Comparison of ENCODE assay signal across 11 cellular contexts in genomic region chr3:149395107-149396089, GRCh38. TPM values are rescaled to one million over a fixed set of nuclear protein-coding genes. Genes with fewer than 3 reads are reported as not detected.
DNase-seq lines count a peak whose midpoint lies in the region; ATAC-seq and TF ChIP-seq lines count a peak whose summit lies in the region.
"Had no signal": no experiment of that assay in that cellular context is flagged by ENCODE, and none has a peak within 500 bp of the region (broad histone marks: within the 10 kb centered on the region; RNA-seq: fewer than 3 reads in every experiment).

No MANE protein-coding gene starts in this region.

- H3K9me3 ChIP-seq in HEK293 (ENCODE audit: control insufficient read depth, insufficient read depth, low read depth, low read length) (no peaks in the 10 kb centered on the region), PC-9 (ENCODE audit: insufficient read depth, low read depth) (peaks cover 10% of the 10 kb centered on the region; the same call in 1 of the 2 replicates), vagina (no peaks in the 10 kb centered on the region)

- DNase-seq in PC-9 (peak; percentile 72 to 73), fibroblast of the conjunctiva (ENCODE audit: low read depth) (peak; percentile 70), retinal pigment epithelial cell (ENCODE audit: low read depth) (peak; percentile 79), GM19238 (ENCODE audit: insufficient read length, low spot score) (no peak), vagina (ENCODE audit: extremely low spot score in 2 of 2) (no peak)
- no peak for DNase-seq in stimulated activated CD4-positive, alpha-beta T cell treated with anti-CD3 and anti-CD28 coated beads, Interleukin-2, amount 100 ng/mL, for 48 hours
- no peak for DNase-seq in natural killer cell treated with Interleukin-12 subunit alpha and Interleukin-12 subunit beta and Interleukin-15 and Interleukin-18, amount 100 ng/mL, for 72 hours (ENCODE audit: low spot score)
- DNase-seq: stimulated activated CD4-positive, alpha-beta T cell treated with anti-CD3 and anti-CD28 coated beads, Interleukin-4, amount 100 ng/mL, for 4 hours had no signal

- H3K4me2 ChIP-seq in PC-9: peak overlapping the region; percentile 32

- no peak overlapping the region for H3K4me3 Mint-ChIP-seq in natural killer cell treated with Interleukin-12 subunit alpha and Interleukin-12 subunit beta and Interleukin-15 and Interleukin-18, amount 100 ng/mL, for 72 hours
- H3K4me3 Mint-ChIP-seq: dendritic cell treated with granulocyte-macrophage colony-stimulating factor and Interleukin-4, amounts not matched to agents 40 ng/mL and 50 ng/mL, for 4 days; memory B cell had no signal

- POLR2A ChIA-PET in HEK293 (lab: Yijun Ruan, JAX) (no interaction called here), PC-9 (lab: Charles Lee; ENCODE audit: unreplicated experiment) (interaction anchor here (0.6 to 0.7 kb wide), 3 partner anchors 9 to 81 kb away, joined by 3 to 9 read pairs (median 3); partner anchors contain the start of gene TM4SF1)

- no TSS peak for BruUV-seq in PC-9 (replicated peaks; lab: Mats Ljungman, UMichigan)

- H3K9me2 ChIP-seq in PC-9 (ENCODE audit: insufficient read depth): no peaks in the 10 kb centered on the region

- H3K4me1 Mint-ChIP-seq in natural killer cell treated with Interleukin-12 subunit alpha and Interleukin-12 subunit beta and Interleukin-15 and Interleukin-18, amount 100 ng/mL, for 72 hours (ENCODE audit: low read depth in 2 of 2): no peaks in the 10 kb centered on the region
- H3K4me1 Mint-ChIP-seq: memory B cell had no signal

- ATAC-seq in natural killer cell treated with Interleukin-12 subunit alpha and Interleukin-12 subunit beta and Interleukin-15 and Interleukin-18, amount 100 ng/mL, for 72 hours: no peak

- no peaks in the 10 kb centered on the region for H3K9me3 Mint-ChIP-seq in natural killer cell treated with Interleukin-12 subunit alpha and Interleukin-12 subunit beta and Interleukin-15 and Interleukin-18, amount 100 ng/mL, for 72 hours
- H3K9me3 Mint-ChIP-seq: dendritic cell treated with granulocyte-macrophage colony-stimulating factor and Interleukin-4, amounts not matched to agents 40 ng/mL and 50 ng/mL, for 4 days; memory B cell had no signal

- TF ChIP-seq CTCF in HEK293 (tag by site-specific recombination; IDR thresholded peaks at IDR 0.05): no peak
- TF ChIP-seq CTCF in PC-9 (conservative IDR thresholded peaks at IDR 0.05): no peak
- TF ChIP-seq CTCF in retinal pigment epithelial cell (conservative IDR thresholded peaks at IDR 0.05; ENCODE audit: low read depth, low read length): no peak
- no peak for TF ChIP-seq CTCF in vagina (IDR thresholded peaks at IDR 0.05)

- H3K27me3 Mint-ChIP-seq in natural killer cell treated with Interleukin-12 subunit alpha and Interleukin-12 subunit beta and Interleukin-15 and Interleukin-18, amount 100 ng/mL, for 72 hours: peaks cover 0 to 8% of the 10 kb centered on the region in 2 donors
- H3K27me3 Mint-ChIP-seq: dendritic cell treated with granulocyte-macrophage colony-stimulating factor and Interleukin-4, amounts not matched to agents 40 ng/mL and 50 ng/mL, for 4 days had no signal

- H3K4me3 ChIP-seq in HEK293 (ENCODE audit: low read depth, low read length) (no peak overlapping the region), PC-9 (no peak overlapping the region), retinal pigment epithelial cell (ENCODE audit: low read length) (no peak overlapping the region), vagina (no peak overlapping the region)

- intact Hi-C loops in PC-9 (cut with micrococcal nuclease; ENCODE audit: unreplicated experiment): loop anchor here (2.0 kb wide), 2 partner anchors 19 to 53 kb away; partner anchors contain the start of gene TM4SF1
- intact Hi-C loops in vagina (cut with DNase I): loop anchor here (10.0 kb wide), 1 partner anchor 79 kb away; the partner anchor contains the start of gene TM4SF4

- no peaks in the 10 kb centered on the region for H4K20me1 ChIP-seq in PC-9 (ENCODE audit: insufficient read depth)

- H3K27ac Mint-ChIP-seq in natural killer cell treated with Interleukin-12 subunit alpha and Interleukin-12 subunit beta and Interleukin-15 and Interleukin-18, amount 100 ng/mL, for 72 hours: no peak overlapping the region
- H3K27ac Mint-ChIP-seq: dendritic cell treated with granulocyte-macrophage colony-stimulating factor and Interleukin-4, amounts not matched to agents 40 ng/mL and 50 ng/mL, for 4 days; memory B cell had no signal

- H3K36me3 ChIP-seq in HEK293 (ENCODE audit: control insufficient read depth in 2 of 2, insufficient read depth in 1 of 2, low read length in 2 of 2) (no peaks in the 10 kb centered on the region), PC-9 (ENCODE audit: low read depth) (no peaks in the 10 kb centered on the region), vagina (no peaks in the 10 kb centered on the region)

- H3K27ac ChIP-seq in HEK293 (ENCODE audit: extremely low read depth, low read depth, low read length) (no peak overlapping the region), PC-9 (peak overlapping the region; percentile 78), vagina (no peak overlapping the region)

- no peaks in the 10 kb centered on the region for H3K79me2 ChIP-seq in PC-9 (ENCODE audit: low read depth)

- TF ChIP-seq POLR2A in vagina (IDR thresholded peaks at IDR 0.05): no peak

- CTCF ChIA-PET in HEK293 (lab: Yijun Ruan, JAX): interaction anchor here (0.5 to 1.0 kb wide), 4 partner anchors 84 to 440 kb away, joined by 3 to 4 read pairs (median 3); no protein-coding TSS in a partner anchor
- CTCF ChIA-PET in PC-9 (lab: Charles Lee): interaction anchor here (0.6 kb wide), 1 partner anchor 216 kb away, joined by 3 read pairs; no protein-coding TSS in a partner anchor

- H3F3A ChIP-seq in PC-9 (ENCODE audit: insufficient read depth, low read depth): peaks cover 39% of the 10 kb centered on the region

- H3K27me3 ChIP-seq in PC-9 (ENCODE audit: insufficient read depth, low read depth) (no peaks in the 10 kb centered on the region), vagina (no peaks in the 10 kb centered on the region)

- H3K4me1 ChIP-seq in HEK293 (ENCODE audit: control insufficient read depth, insufficient read depth, low read length) (peaks cover 3% of the 10 kb centered on the region; the same call in 1 of the 2 replicates), PC-9 (replicated peaks; ENCODE audit: insufficient read depth) (peaks cover 66% of the 10 kb centered on the region), vagina (no peaks in the 10 kb centered on the region)

- 0 out of 2 replicates have a peak overlapping the region, but pooled peaks have one; percentile 2 for H2AFZ ChIP-seq in PC-9

- H3K36me3 Mint-ChIP-seq in natural killer cell treated with Interleukin-12 subunit alpha and Interleukin-12 subunit beta and Interleukin-15 and Interleukin-18, amount 100 ng/mL, for 72 hours: no peaks in the 10 kb centered on the region
- H3K36me3 Mint-ChIP-seq: memory B cell had no signal

TF ChIP-seq in HEK293, 187 proteins besides CTCF, POLR2A, EP300 and RAD21 (continues in another document):
- peak; percentile 31; the same call in 1 of the 2 replicates for TF ChIP-seq ZNF513 (tag by site-specific recombination; IDR thresholded peaks at IDR 0.05)
- TF ChIP-seq GLI2 (tag by site-specific recombination; IDR thresholded peaks at IDR 0.05; ENCODE audit: borderline replicate concordance, low read depth): no peak
- TF ChIP-seq ZNF335 (tag by site-specific recombination; conservative IDR thresholded peaks at IDR 0.05): 0 out of 2 replicates have a peak, but pooled peaks have one; percentile 29
- TF ChIP-seq PRDM10 (tag by site-specific recombination; IDR thresholded peaks at IDR 0.05): peak; percentile 26; the same call in 1 of the 2 replicates
- no peak for TF ChIP-seq MZF1 (tag by site-specific recombination; IDR thresholded peaks at IDR 0.05; ENCODE audit: borderline replicate concordance)

RNA-seq across cellular contexts. Expression of gene TM4SF1, which starts 17.9 kb away (rescaled TPM):
- total RNA-seq in PC-9 (2021) (146 and 225 TPM in 2 replicates), vagina (97.7 TPM)
- not detected for total RNA-seq in natural killer cell treated with Interleukin-12 subunit alpha and Interleukin-12 subunit beta and Interleukin-15 and Interleukin-18, amount 100 ng/mL, for 72 hours

Comparison
In these comparisons a context has a peak if more than half of its experiments do, and no peak if none do; other contexts are left out.
1. DNase-seq: peak in PC-9 (2 of 2), fibroblast of the conjunctiva (single experiment) and retinal pigment epithelial cell (single experiment); none in GM19238 (single experiment), stimulated activated CD4-positive, alpha-beta T cell treated with anti-CD3 and anti-CD28 coated beads, Interleukin-2, amount 100 ng/mL, for 48 hours (0 of 2), vagina (0 of 2) and natural killer cell treated with Interleukin-12 subunit alpha and Interleukin-12 subunit beta and Interleukin-15 and Interleukin-18, amount 100 ng/mL, for 72 hours (single experiment).
2. RNA of gene TM4SF1, which starts 17.9 kb away (total RNA-seq): 146 to 225 TPM in PC-9 and 97.7 TPM in vagina (single experiment); not detected in natural killer cell treated with Interleukin-12 subunit alpha and Interleukin-12 subunit beta and Interleukin-15 and Interleukin-18, amount 100 ng/mL, for 72 hours; every median in the first group is over 10 times any median in the second.